Comparison of ENCODE assay signal across 1 cellular context in genomic region chr1:163201906-163202305, GRCh38.
TF ChIP-seq lines count a peak whose summit lies in the region.

No MANE protein-coding gene starts in this region.

TF ChIP-seq in H1, 55 proteins besides CTCF, POLR2A, EP300 and RAD21:
- no peak for TF ChIP-seq CHD2 (IDR thresholded peaks at IDR 0.05; ENCODE audit: low read length)
- TF ChIP-seq HDAC6 (IDR thresholded peaks at IDR 0.05; ENCODE audit: low read depth, low read length), result no peak
